In genomic region chr6:138493413-138493812, GRCh38 we compare ENCODE assay signal across 10 cellular contexts. TPM values are rescaled to one million over a fixed set of nuclear protein-coding genes. Genes with fewer than 3 reads are reported as not detected.
DNase-seq lines count a peak whose midpoint lies in the region; ATAC-seq and TF ChIP-seq lines count a peak whose summit lies in the region.
"Had no signal": no experiment of that assay in that cellular context is flagged by ENCODE, and none has a peak within 500 bp of the region (broad histone marks: within the 10 kb centered on the region; RNA-seq: fewer than 3 reads in every experiment).

No MANE protein-coding gene starts in this region.

- no peaks in the 10 kb centered on the region for H3K9me3 Mint-ChIP-seq in nephron progenitor cell
- H3K9me3 Mint-ChIP-seq in naive thymus-derived CD8-positive, alpha-beta T cell = no peaks in the 10 kb centered on the region

- no peak for ATAC-seq in naive thymus-derived CD8-positive, alpha-beta T cell
- ATAC-seq in HG02852 (IDR thresholded peaks at IDR 0.05; ENCODE audit: unreplicated experiment) = no peak

- peak; percentile 89 for DNase-seq in DMS 273 (lab: John Stamatoyannopoulos, UW; ENCODE audit: unreplicated experiment)
- peak; percentile 56 for DNase-seq in NCI-H526 treated with DMSO at 0.1 percent for 48 hours (lab: John Stamatoyannopoulos, UW)
- DNase-seq in fibroblast of pulmonary artery (ENCODE audit: low read depth) = peak; percentile 70
- DNase-seq in nephron progenitor cell = no peak
- no peak for DNase-seq in NOMO-1 treated with DMSO at 0.1 percent for 48 hours (lab: John Stamatoyannopoulos, UW; ENCODE audit: unreplicated experiment)
- no peak for DNase-seq in naive thymus-derived CD8-positive, alpha-beta T cell
- no peak for DNase-seq in activated CD4-positive, alpha-beta T cell treated with anti-CD3 and anti-CD28 coated beads, Interleukin-2, amount 50 U/mL, for 48 hours
- DNase-seq: activated CD4-positive, alpha-beta T cell treated with anti-CD3 and anti-CD28 coated beads, Interleukin-2, amount 50 U/mL, for 4 hours; NCI-H187 had no signal

- POLR2A ChIA-PET in naive thymus-derived CD8-positive, alpha-beta T cell (lab: Charles Lee) = no interaction called here

- peaks cover 53% of the 10 kb centered on the region for H3K4me1 Mint-ChIP-seq in nephron progenitor cell
- no peaks in the 10 kb centered on the region for H3K4me1 Mint-ChIP-seq in naive thymus-derived CD8-positive, alpha-beta T cell

- H3K27ac Mint-ChIP-seq in nephron progenitor cell = peak overlapping the region; percentile 90
- H3K27ac Mint-ChIP-seq in naive thymus-derived CD8-positive, alpha-beta T cell = no peak overlapping the region

- no peak overlapping the region for H3K4me3 ChIP-seq in fibroblast of pulmonary artery (replicated peaks; ENCODE audit: low read depth, low read length)

- no peak for TF ChIP-seq CTCF in fibroblast of pulmonary artery (IDR thresholded peaks at IDR 0.05; ENCODE audit: low read length, missing control alignments)
- no peak for TF ChIP-seq CTCF in nephron progenitor cell (IDR thresholded peaks at IDR 0.05)

- peak overlapping the region; percentile 17 for H3K4me3 Mint-ChIP-seq in nephron progenitor cell
- no peak overlapping the region for H3K4me3 Mint-ChIP-seq in naive thymus-derived CD8-positive, alpha-beta T cell

- peaks cover 26% of the 10 kb centered on the region for H3K36me3 Mint-ChIP-seq in nephron progenitor cell (ENCODE audit: low read depth)
- H3K36me3 Mint-ChIP-seq in naive thymus-derived CD8-positive, alpha-beta T cell = no peaks in the 10 kb centered on the region

- H3K27me3 Mint-ChIP-seq in nephron progenitor cell (ENCODE audit: low read depth, poor library complexity) = peaks cover 14% of the 10 kb centered on the region
- peaks cover 0 to 30% (median 8%) of the 10 kb centered on the region in 5 donors for H3K27me3 Mint-ChIP-seq in naive thymus-derived CD8-positive, alpha-beta T cell

RNA-seq across cellular contexts. Expression of gene NHSL1, which starts 5.9 kb away (rescaled TPM):
- total RNA-seq in naive thymus-derived CD8-positive, alpha-beta T cell = under 1 TPM; 0.05 to 0.08 TPM
- polyA plus RNA-seq in naive thymus-derived CD8-positive, alpha-beta T cell = not detected

Comparison
In these comparisons a context has a peak if more than half of its experiments do, and no peak if none do; other contexts are left out.
1. DNase-seq: peak in DMS 273 (single experiment), NCI-H526 treated with DMSO at 0.1 percent for 48 hours (single experiment) and fibroblast of pulmonary artery (single experiment); none in nephron progenitor cell (single experiment), NOMO-1 treated with DMSO at 0.1 percent for 48 hours (single experiment), naive thymus-derived CD8-positive, alpha-beta T cell (0 of 10) and activated CD4-positive, alpha-beta T cell treated with anti-CD3 and anti-CD28 coated beads, Interleukin-2, amount 50 U/mL, for 48 hours (0 of 2).